In genomic region chr6:104995989-104996617, GRCh38 we compare ENCODE assay signal across 1 cellular context.
TF ChIP-seq lines count a peak whose summit lies in the region.

No MANE protein-coding gene starts in this region.

TF ChIP-seq in SK-N-SH, 30 proteins besides CTCF, POLR2A, EP300 and RAD21 (continued from another document):
- TF ChIP-seq PBX3 (IDR thresholded peaks at IDR 0.05) (no peak), USF1 (IDR thresholded peaks at IDR 0.05; ENCODE audit: borderline replicate concordance, low read depth) (no peak), RFX5 (IDR thresholded peaks at IDR 0.05; ENCODE audit: low read length) (no peak)
